ENCODE assay signal across 7 cellular contexts in genomic region chr17:7856840-7857723, GRCh38. TPM values are rescaled to one million over a fixed set of nuclear protein-coding genes. Genes with fewer than 3 reads are reported as not detected.
DNase-seq lines count a peak whose midpoint lies in the region; ATAC-seq, FAIRE-seq and TF ChIP-seq lines count a peak whose summit lies in the region.

Gene NAA38, minus strand, starts transcription at chr17:7857559. Its CDS starts 96 bp downstream, at chr17:7857463.

- peaks cover 18% of the 10 kb centered on the region for H3K4me1 Mint-ChIP-seq in astrocyte (ENCODE audit: low read depth, unreplicated experiment)

- H3K4me3 Mint-ChIP-seq in astrocyte (ENCODE audit: unreplicated experiment): no peak within 1 kb of the TSS

- intact Hi-C loops in T-helper 2 cell treated with Interferon-gamma antibody and Interleukin-4, amounts not matched to agents 100 ng/mL and 5 ng/mL, for 36 hours (cut with micrococcal nuclease): loop anchor here (1.0 to 10.0 kb wide), 9 partner anchors 13 to 622 kb away; partner anchors contain the start of genes CNTROB, DVL2, KDM6B and PHF23

- H4K20me1 ChIP-seq in astrocyte (ENCODE audit: insufficient read depth, low read length): peaks cover 25% of the 10 kb centered on the region

- H3K36me3 ChIP-seq in astrocyte (ENCODE audit: insufficient read depth, low read length): peaks cover 25% of the 10 kb centered on the region

- peaks cover 10% of the 10 kb centered on the region for H3K36me3 Mint-ChIP-seq in astrocyte (ENCODE audit: low read depth, unreplicated experiment)

- H3K79me2 ChIP-seq in astrocyte (ENCODE audit: insufficient read depth, low read length): peaks cover 31% of the 10 kb centered on the region

- no peak for TF ChIP-seq CTCF in astrocyte (IDR thresholded peaks at IDR 0.05; ENCODE audit: insufficient read depth, low read depth, low read length)

- peak; percentile 52 for ATAC-seq in GM18499 (IDR thresholded peaks at IDR 0.05; ENCODE audit: insufficient read depth, unreplicated experiment)
- peak; percentile 78 for ATAC-seq in HG02943 (IDR thresholded peaks at IDR 0.05; ENCODE audit: low read depth, unreplicated experiment)

- H3K27ac Mint-ChIP-seq in astrocyte (ENCODE audit: unreplicated experiment): no peak within 1 kb of the TSS

- peak within 1 kb of the TSS; percentile 83 for H2AFZ ChIP-seq in astrocyte (ENCODE audit: low read depth, low read length)

- H3K4me1 ChIP-seq in astrocyte (ENCODE audit: insufficient read depth, low read length): peaks cover 33% of the 10 kb centered on the region

- peak within 1 kb of the TSS; percentile 90 for H3K9ac ChIP-seq in astrocyte (ENCODE audit: low read length)

- H3K27me3 Mint-ChIP-seq in astrocyte (ENCODE audit: low read depth, unreplicated experiment): no peaks in the 10 kb centered on the region

- DNase-seq in NCI-H187 (lab: John Stamatoyannopoulos, UW) (peak; percentile 86 to 88), astrocyte (ENCODE audit: low read depth) (peak; percentile 98), hepatic stellate cell (ENCODE audit: low spot score) (peak; percentile 95), renal cortical epithelial cell (ENCODE audit: low read depth) (peak; percentile 99)

- H3K4me2 ChIP-seq in astrocyte (ENCODE audit: low read length): peak within 1 kb of the TSS; percentile 94

- H3K27ac ChIP-seq in astrocyte (ENCODE audit: low read depth, low read length): peak within 1 kb of the TSS; percentile 93

- no peaks in the 10 kb centered on the region for H3K9me3 Mint-ChIP-seq in astrocyte (ENCODE audit: unreplicated experiment)

- peak; percentile 87 for FAIRE-seq in astrocyte (lab: Jason Lieb, UNC)

- peak within 1 kb of the TSS; percentile 83 for H3K4me3 ChIP-seq in astrocyte (ENCODE audit: insufficient read depth, low read depth, low read length)

- H3K27me3 ChIP-seq in astrocyte (ENCODE audit: insufficient read depth, low read length): no peaks in the 10 kb centered on the region

- no peaks in the 10 kb centered on the region for H3K9me3 ChIP-seq in astrocyte (ENCODE audit: insufficient read depth, low read depth, low read length)

RNA-seq across cellular contexts. Expression of gene NAA38, which starts in this region (rescaled TPM):
- total RNA-seq in T-helper 2 cell treated with Interferon-gamma antibody and Interleukin-4, amounts not matched to agents 100 ng/mL and 5 ng/mL, for 36 hours: 74.9 TPM in 2 replicates
- 56.2 and 60.2 TPM in 2 replicates for total RNA-seq in astrocyte
- total RNA-seq in renal cortical epithelial cell: 27.2 and 80.1 TPM in 2 replicates

Comparison
In these comparisons a context has a peak if more than half of its experiments do, and no peak if none do; other contexts are left out.
1. Peak in every context shown above with its lines: DNase-seq, ATAC-seq, H3K4me3 ChIP-seq and H3K27ac ChIP-seq.